ENCODE assay signal across 1 cellular context in the genomic region with DNA sequence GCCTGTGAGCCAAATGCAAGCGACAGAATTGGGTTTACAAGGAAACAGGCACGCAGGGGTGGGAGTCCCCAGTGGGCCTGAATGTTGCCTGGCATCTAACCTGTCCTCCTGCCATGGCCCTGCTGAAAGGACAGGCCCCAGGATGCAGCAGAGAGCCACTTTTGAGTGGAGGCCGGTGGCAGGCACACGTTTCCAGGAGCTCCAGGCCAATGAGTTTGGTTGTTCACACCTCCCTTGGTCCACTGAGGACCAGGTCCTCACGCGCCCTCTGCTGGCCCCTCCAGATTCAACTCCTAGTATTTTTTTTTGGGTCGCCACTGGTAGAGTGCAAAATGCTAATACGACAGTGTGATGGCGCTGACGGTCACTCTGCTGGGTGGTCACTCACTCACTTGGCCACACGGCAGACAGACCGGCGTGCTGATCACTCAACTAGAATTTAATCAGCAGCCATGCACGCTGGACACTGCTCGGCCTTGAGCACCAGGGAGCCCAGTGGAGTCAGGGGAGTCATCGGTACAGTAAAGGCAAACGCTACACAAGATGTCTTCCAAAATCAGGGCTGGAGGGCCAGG.
TF ChIP-seq lines count a peak whose summit lies in the region.

No MANE protein-coding gene starts in this region.

TF ChIP-seq in K562, 482 proteins besides CTCF, POLR2A, EP300 and RAD21 (continued from another document):
- TF ChIP-seq MTA2 (IDR thresholded peaks at IDR 0.05; ENCODE audit: low read depth): no peak
- TF ChIP-seq, protein P1, sequence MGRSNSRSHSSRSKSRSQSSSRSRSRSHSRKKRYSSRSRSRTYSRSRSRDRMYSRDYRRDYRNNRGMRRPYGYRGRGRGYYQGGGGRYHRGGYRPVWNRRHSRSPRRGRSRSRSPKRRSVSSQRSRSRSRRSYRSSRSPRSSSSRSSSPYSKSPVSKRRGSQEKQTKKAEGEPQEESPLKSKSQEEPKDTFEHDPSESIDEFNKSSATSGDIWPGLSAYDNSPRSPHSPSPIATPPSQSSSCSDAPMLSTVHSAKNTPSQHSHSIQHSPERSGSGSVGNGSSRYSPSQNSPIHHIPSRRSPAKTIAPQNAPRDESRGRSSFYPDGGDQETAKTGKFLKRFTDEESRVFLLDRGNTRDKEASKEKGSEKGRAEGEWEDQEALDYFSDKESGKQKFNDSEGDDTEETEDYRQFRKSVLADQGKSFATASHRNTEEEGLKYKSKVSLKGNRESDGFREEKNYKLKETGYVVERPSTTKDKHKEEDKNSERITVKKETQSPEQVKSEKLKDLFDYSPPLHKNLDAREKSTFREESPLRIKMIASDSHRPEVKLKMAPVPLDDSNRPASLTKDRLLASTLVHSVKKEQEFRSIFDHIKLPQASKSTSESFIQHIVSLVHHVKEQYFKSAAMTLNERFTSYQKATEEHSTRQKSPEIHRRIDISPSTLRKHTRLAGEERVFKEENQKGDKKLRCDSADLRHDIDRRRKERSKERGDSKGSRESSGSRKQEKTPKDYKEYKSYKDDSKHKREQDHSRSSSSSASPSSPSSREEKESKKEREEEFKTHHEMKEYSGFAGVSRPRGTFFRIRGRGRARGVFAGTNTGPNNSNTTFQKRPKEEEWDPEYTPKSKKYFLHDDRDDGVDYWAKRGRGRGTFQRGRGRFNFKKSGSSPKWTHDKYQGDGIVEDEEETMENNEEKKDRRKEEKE (IDR thresholded peaks at IDR 0.05; ENCODE audit: borderline replicate concordance in 1 of 2, control insufficient read depth in 1 of 2, low read depth in 2 of 2, low read length in 1 of 2): no peak
- 0 out of 2 replicates have a peak, but pooled peaks have one; percentile 29 for TF ChIP-seq SMAD4 (CRISPR knock-in tag; conservative IDR thresholded peaks at IDR 0.05)
- TF ChIP-seq ZNF707 (CRISPR knock-in tag; conservative IDR thresholded peaks at IDR 0.05): no peak
